In the genomic region with DNA sequence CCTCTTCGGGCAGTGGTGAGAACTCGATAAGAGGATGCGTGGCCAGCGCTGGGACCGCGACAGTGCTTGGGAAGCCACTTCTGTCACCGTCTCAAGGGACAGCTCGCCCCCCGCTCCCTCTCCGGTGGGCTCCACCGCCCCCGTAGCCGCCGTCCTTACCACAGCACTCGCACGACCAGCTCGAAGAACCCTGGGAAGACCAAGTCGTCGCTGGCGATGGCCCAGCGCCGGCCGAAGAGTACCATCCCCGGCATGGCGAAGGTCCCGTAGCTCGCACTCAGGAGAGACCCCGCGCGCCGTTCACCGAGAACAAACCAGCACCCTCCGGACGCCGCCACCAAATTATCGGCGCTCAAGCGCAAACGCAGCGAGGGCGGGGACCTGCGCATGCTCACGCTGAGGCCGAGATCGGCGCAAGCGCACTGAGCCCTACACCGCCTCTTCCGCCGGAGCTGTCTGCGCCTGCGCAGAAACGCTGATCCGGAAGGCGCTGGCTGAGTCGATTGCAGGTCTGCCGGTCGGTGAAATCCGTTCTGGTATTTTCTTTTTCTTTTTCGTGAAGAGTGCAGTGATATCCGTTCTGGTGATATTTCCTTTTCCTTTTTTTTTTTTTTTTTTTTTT, we compare ENCODE assay signal across 8 cellular contexts. TPM values are rescaled to one million over a fixed set of nuclear protein-coding genes. Genes with fewer than 3 reads are reported as not detected.
DNase-seq lines count a peak whose midpoint lies in the region; ATAC-seq and TF ChIP-seq lines count a peak whose summit lies in the region.

A gene with protein sequence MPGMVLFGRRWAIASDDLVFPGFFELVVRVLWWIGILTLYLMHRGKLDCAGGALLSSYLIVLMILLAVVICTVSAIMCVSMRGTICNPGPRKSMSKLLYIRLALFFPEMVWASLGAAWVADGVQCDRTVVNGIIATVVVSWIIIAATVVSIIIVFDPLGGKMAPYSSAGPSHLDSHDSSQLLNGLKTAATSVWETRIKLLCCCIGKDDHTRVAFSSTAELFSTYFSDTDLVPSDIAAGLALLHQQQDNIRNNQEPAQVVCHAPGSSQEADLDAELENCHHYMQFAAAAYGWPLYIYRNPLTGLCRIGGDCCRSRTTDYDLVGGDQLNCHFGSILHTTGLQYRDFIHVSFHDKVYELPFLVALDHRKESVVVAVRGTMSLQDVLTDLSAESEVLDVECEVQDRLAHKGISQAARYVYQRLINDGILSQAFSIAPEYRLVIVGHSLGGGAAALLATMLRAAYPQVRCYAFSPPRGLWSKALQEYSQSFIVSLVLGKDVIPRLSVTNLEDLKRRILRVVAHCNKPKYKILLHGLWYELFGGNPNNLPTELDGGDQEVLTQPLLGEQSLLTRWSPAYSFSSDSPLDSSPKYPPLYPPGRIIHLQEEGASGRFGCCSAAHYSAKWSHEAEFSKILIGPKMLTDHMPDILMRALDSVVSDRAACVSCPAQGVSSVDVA (minus strand): TSS at position 366 of the 622 bp plus-strand sequence. CDS start 112 bp downstream, at position 254.

- peak within 1 kb of the TSS; percentile 100 for H3K4me3 ChIP-seq in cardiac fibroblast (replicated peaks in 1 of 2; ENCODE audit: low read depth in 2 of 2, low read length in 2 of 2)
- peak within 1 kb of the TSS; percentile 86 for H3K4me3 ChIP-seq in smooth muscle cell

- ATAC-seq in GM19025 (IDR thresholded peaks at IDR 0.05; ENCODE audit: low read depth, unreplicated experiment) (peak; percentile 64), HG03280 (IDR thresholded peaks at IDR 0.05; ENCODE audit: unreplicated experiment) (peak; percentile 90), activated B cell treated with CpG ODN at 0.5 μM for 24 hours (ENCODE audit: low read depth) (peak; percentile 88)

- peak; percentile 97 for DNase-seq in AG08396 (ENCODE audit: low spot score)
- peak; percentile 93 for DNase-seq in NCI-H345 (lab: John Stamatoyannopoulos, UW)
- peak; percentile 95 for DNase-seq in activated B cell treated with CpG ODN at 0.5 μM for 24 hours
- DNase-seq in cardiac fibroblast (ENCODE audit: low read depth in 2 of 2), result peak; percentile 92 to 93
- peak; percentile 98 for DNase-seq in iPS-NIHi7 (ENCODE audit: extremely low spot score)
- DNase-seq in smooth muscle cell (lab: John Stamatoyannopoulos, UW; ENCODE audit: unreplicated experiment), result peak; percentile 83

- no peaks in the 10 kb centered on the region for H3K9me3 ChIP-seq in smooth muscle cell (replicated peaks; ENCODE audit: low read depth)

- H3K27me3 ChIP-seq in smooth muscle cell (ENCODE audit: low read depth), result no peaks in the 10 kb centered on the region

- peaks cover 32% of the 10 kb centered on the region for H3K36me3 Mint-ChIP-seq in activated B cell treated with CpG ODN at 0.5 μM for 24 hours (ENCODE audit: low read depth)

- no peaks in the 10 kb centered on the region for H3K9me3 Mint-ChIP-seq in activated B cell treated with CpG ODN at 0.5 μM for 24 hours

- CTCF ChIA-PET in activated B cell treated with CpG ODN at 0.5 μM for 24 hours (lab: Charles Lee), result interaction anchor here (0.7 to 1.8 kb wide), 3 partner anchors 10 to 33 kb away, joined by 3 to 4 read pairs (median 4); no protein-coding TSS in a partner anchor

- intact Hi-C loops in activated B cell treated with CpG ODN at 0.5 μM for 24 hours (cut with micrococcal nuclease), result loop anchor here (1.0 kb wide), 1 partner anchor 12 kb away; no protein-coding TSS in a partner anchor

- TF ChIP-seq CTCF in activated B cell treated with CpG ODN at 0.5 μM for 24 hours (IDR thresholded peaks at IDR 0.05), result no peak
- TF ChIP-seq CTCF in cardiac fibroblast (IDR thresholded peaks at IDR 0.05; ENCODE audit: low read depth, low read length), result no peak
- TF ChIP-seq CTCF in smooth muscle cell (IDR thresholded peaks at IDR 0.05; ENCODE audit: borderline replicate concordance, insufficient read depth, poor library complexity, severe bottlenecking), result no peak

- H3K79me2 ChIP-seq in smooth muscle cell (ENCODE audit: low read depth), result peaks cover 25% of the 10 kb centered on the region

- no peaks in the 10 kb centered on the region for H3K27me3 Mint-ChIP-seq in activated B cell treated with CpG ODN at 0.5 μM for 24 hours

- peak within 1 kb of the TSS; percentile 95 for H3K4me2 ChIP-seq in smooth muscle cell

- H3K36me3 ChIP-seq in smooth muscle cell (ENCODE audit: low read depth), result peaks cover 5% of the 10 kb centered on the region

- H3K9ac ChIP-seq in smooth muscle cell (ENCODE audit: low read depth), result peak within 1 kb of the TSS; percentile 91

- H2AFZ ChIP-seq in smooth muscle cell (ENCODE audit: low read depth), result peak within 1 kb of the TSS; percentile 69

- peaks cover 6% of the 10 kb centered on the region for H3K4me1 ChIP-seq in smooth muscle cell (ENCODE audit: low read depth)

- peaks cover 22% of the 10 kb centered on the region for H3K4me1 Mint-ChIP-seq in activated B cell treated with CpG ODN at 0.5 μM for 24 hours

- peak within 1 kb of the TSS; percentile 90 for H3K27ac ChIP-seq in smooth muscle cell (ENCODE audit: low read depth)

- H3K27ac Mint-ChIP-seq in activated B cell treated with CpG ODN at 0.5 μM for 24 hours, result peak within 1 kb of the TSS; percentile 92

- peak within 1 kb of the TSS; percentile 95 for H3K4me3 Mint-ChIP-seq in activated B cell treated with CpG ODN at 0.5 μM for 24 hours

- peaks cover 4% of the 10 kb centered on the region for H4K20me1 ChIP-seq in smooth muscle cell (ENCODE audit: low read depth)

- WGBS in smooth muscle cell (ENCODE audit: low lambda C conversion rate), result 1% methylated on average over 61 of the region's 61 CpGs

- H3F3A ChIP-seq in smooth muscle cell (ENCODE audit: low read depth), result peaks cover 4% of the 10 kb centered on the region

- POLR2A ChIA-PET in activated B cell treated with CpG ODN at 0.5 μM for 24 hours (lab: Charles Lee), result interaction anchor here (0.6 to 1.8 kb wide), 22 partner anchors 9 to 1520 kb away, joined by 3 to 17 read pairs (median 8); a partner anchor contains a TSS

RNA-seq across cellular contexts. Expression of the gene that starts here (rescaled TPM):
- total RNA-seq in activated B cell treated with CpG ODN at 0.5 μM for 24 hours, result 13.3 and 18.3 TPM in 2 replicates
- total RNA-seq in smooth muscle cell, result 11.1 and 21.3 TPM in 2 replicates
- polyA plus RNA-seq in smooth muscle cell, result 14.1 and 17.1 TPM in 2 replicates

Comparison
In these comparisons a context has a peak if more than half of its experiments do, and no peak if none do; other contexts are left out.
1. Peak in every context shown above with its lines: DNase-seq, ATAC-seq, H3K4me3 ChIP-seq and H3K27ac ChIP-seq.